Comparison of ENCODE assay signal across 1 cellular context in the genomic region with DNA sequence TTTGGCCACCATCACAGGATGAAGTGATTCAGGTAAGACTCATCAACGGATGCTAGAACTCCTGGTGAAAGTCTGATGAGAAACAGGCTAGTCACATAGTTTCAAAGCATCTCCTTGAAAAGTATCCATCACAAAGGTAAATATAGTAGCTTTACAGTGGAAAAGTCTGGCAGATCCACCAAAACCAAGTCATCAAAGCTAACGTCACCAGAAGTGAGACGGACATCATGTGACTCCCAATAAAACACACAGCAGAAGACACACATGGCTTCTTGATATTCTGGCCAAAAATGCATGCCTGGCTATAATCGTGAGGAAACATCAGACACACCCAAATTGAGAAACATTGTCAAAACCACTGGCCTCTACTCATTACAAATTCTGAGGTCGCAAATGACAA.
TF ChIP-seq lines count a peak whose summit lies in the region.

No MANE protein-coding gene starts in this region.

TF ChIP-seq in A549, 52 proteins besides CTCF, POLR2A, EP300 and RAD21 (continued from another document):
- TF ChIP-seq, protein P1, sequence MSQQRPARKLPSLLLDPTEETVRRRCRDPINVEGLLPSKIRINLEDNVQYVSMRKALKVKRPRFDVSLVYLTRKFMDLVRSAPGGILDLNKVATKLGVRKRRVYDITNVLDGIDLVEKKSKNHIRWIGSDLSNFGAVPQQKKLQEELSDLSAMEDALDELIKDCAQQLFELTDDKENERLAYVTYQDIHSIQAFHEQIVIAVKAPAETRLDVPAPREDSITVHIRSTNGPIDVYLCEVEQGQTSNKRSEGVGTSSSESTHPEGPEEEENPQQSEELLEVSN (IDR thresholded peaks at IDR 0.05; ENCODE audit: borderline replicate concordance, low read depth) = no peak
- TF ChIP-seq BCL3 (IDR thresholded peaks at IDR 0.05) = no peak
- TF ChIP-seq TFCP2L1 (CRISPR knock-in tag; IDR thresholded peaks at IDR 0.05) = no peak
- no peak for TF ChIP-seq PHF8 (IDR thresholded peaks at IDR 0.05; ENCODE audit: borderline replicate concordance, low read depth)
- no peak for TF ChIP-seq NFE2L2 (conservative IDR thresholded peaks at IDR 0.05; ENCODE audit: low read length)
- TF ChIP-seq EHMT2 (IDR thresholded peaks at IDR 0.05; ENCODE audit: low read depth) = no peak
- TF ChIP-seq MAFK (IDR thresholded peaks at IDR 0.05; ENCODE audit: partially characterized antibody) = peak; percentile 72
- peak; percentile 65 for TF ChIP-seq USF2 (IDR thresholded peaks at IDR 0.05)
- TF ChIP-seq JUN (IDR thresholded peaks at IDR 0.05) = peak in 1 of 2 experiments; percentile 33; a peak in 1 of 5 replicates
